ENCODE assay signal across 8 cellular contexts in the genomic region with DNA sequence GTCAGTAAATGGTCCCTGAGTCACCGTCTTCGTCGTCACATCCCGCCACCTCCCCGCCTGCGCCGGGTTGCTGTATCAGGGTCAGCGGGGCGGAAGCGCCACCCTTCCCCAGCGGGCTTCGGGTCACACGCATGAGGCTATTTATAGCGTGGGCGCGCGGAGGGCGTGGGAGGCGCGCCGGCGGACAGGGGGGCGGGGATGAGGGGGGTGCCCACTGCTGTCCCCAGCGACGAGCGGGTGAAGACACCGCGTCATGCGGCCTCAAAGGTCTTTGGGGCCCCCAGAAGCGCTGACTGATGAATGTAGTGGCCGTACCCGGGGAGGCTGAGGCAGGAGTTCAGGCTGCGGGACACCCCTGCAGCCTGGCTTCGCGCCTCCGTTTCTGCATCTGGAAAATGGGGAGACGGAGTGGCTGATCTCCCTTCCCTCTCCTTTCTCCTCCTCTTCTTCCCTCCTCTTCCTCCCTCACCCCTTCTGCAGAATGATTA. TPM values are rescaled to one million over a fixed set of nuclear protein-coding genes. Genes with fewer than 3 reads are reported as not detected.
DNase-seq lines count a peak whose midpoint lies in the region; ATAC-seq and TF ChIP-seq lines count a peak whose summit lies in the region.

No MANE protein-coding gene starts in this region.

- TF ChIP-seq CTCF in neural crest cell (conservative IDR thresholded peaks at IDR 0.05) (no peak), tibial nerve (IDR thresholded peaks at IDR 0.05) (no peak)

- H3K36me3 Mint-ChIP-seq in IgD-negative memory B cell = peaks cover 1% of the 10 kb centered on the region
- H3K36me3 Mint-ChIP-seq in neural crest cell (ENCODE audit: low read depth) = no peaks in the 10 kb centered on the region

- no peak for TF ChIP-seq POLR2A in tibial nerve (IDR thresholded peaks at IDR 0.05)

- peaks cover 0 to 74% of the 10 kb centered on the region in 2 donors for H3K27me3 ChIP-seq in tibial nerve

- no peaks in the 10 kb centered on the region for H3K36me3 ChIP-seq in tibial nerve

- WGBS in tibial nerve, 2 donors = 5% methylated on average over 20 to 23 of the region's 37 CpGs

- H3K9me3 Mint-ChIP-seq in IgD-negative memory B cell = peaks cover 0 to 6% (median 0%) of the 10 kb centered on the region in 3 donors
- H3K9me3 Mint-ChIP-seq in neural crest cell = no peaks in the 10 kb centered on the region

- H3K27ac Mint-ChIP-seq in IgD-negative memory B cell (peak overlapping the region in 1 of 3 donors; percentile 44), neural crest cell (ENCODE audit: unreplicated experiment) (no peak overlapping the region)

- H3K4me3 Mint-ChIP-seq in IgD-negative memory B cell = peak overlapping the region; percentile 49 to 92 (median 76)
- peak overlapping the region; percentile 34 for H3K4me3 Mint-ChIP-seq in neural crest cell

- H3K9me3 ChIP-seq in tibial nerve = no peaks in the 10 kb centered on the region

- H3K4me1 ChIP-seq in tibial nerve = peaks cover 0 to 12% (median 9%) of the 10 kb centered on the region in 4 donors

- ATAC-seq in HG02938 (IDR thresholded peaks at IDR 0.05; ENCODE audit: unreplicated experiment) = no peak

- DNase-seq in GM04503 (ENCODE audit: low read depth) = peak; percentile 23
- DNase-seq in activated CD8-positive, alpha-beta memory T cell treated with anti-CD3 and anti-CD28 coated beads, Interleukin-2, amount 50 U/mL, for 4 hours = peak; percentile 51
- peak; percentile 30 for DNase-seq in fibroblast of peridontal ligament (ENCODE audit: extremely low read depth)
- peak; percentile 33 for DNase-seq in neural crest cell (ENCODE audit: low read depth, low spot score)
- DNase-seq in tibial nerve (ENCODE audit: low spot score in 2 of 2) = peak; percentile 28 to 45
- no peak for DNase-seq in central memory CD4-positive, alpha-beta T cell

- H3K27ac ChIP-seq in tibial nerve = peak overlapping the region in 1 of 4 donors; percentile 55

- peaks cover 0 to 8% (median 7%) of the 10 kb centered on the region in 3 donors for H3K4me1 Mint-ChIP-seq in IgD-negative memory B cell
- peaks cover 11% of the 10 kb centered on the region for H3K4me1 Mint-ChIP-seq in neural crest cell

- TF ChIP-seq EP300 in tibial nerve (IDR thresholded peaks at IDR 0.05) = peak; percentile 51 to 69

- peak overlapping the region in 2 of 4 donors; percentile 4 to 20 for H3K4me3 ChIP-seq in tibial nerve

- H3K27me3 Mint-ChIP-seq in IgD-negative memory B cell (peaks cover 48% of the 10 kb centered on the region), neural crest cell (ENCODE audit: low read depth) (peaks cover 67% of the 10 kb centered on the region)

RNA-seq across cellular contexts. Expression of gene UNC13A, which starts 7.9 kb away (rescaled TPM):
- not detected for polyA plus RNA-seq in IgD-negative memory B cell
- total RNA-seq in neural crest cell (5.7 and 6.4 TPM in 2 replicates), tibial nerve (under 1 TPM; 0.21 to 0.78 (median 0.41) TPM)

RNA-seq across cellular contexts. Expression of gene MAP1S, which starts 39.0 kb away (rescaled TPM):
- polyA plus RNA-seq in IgD-negative memory B cell = 50.3 TPM
- 91.8 and 93.4 TPM in 2 replicates for total RNA-seq in neural crest cell
- total RNA-seq in tibial nerve = 10 to 100 TPM; 23.4 to 39.3 (median 31.2) TPM
